In genomic region chr2:224570328-224570993, GRCh38 we compare ENCODE assay signal across 12 cellular contexts. TPM values are rescaled to one million over a fixed set of nuclear protein-coding genes. Genes with fewer than 3 reads are reported as not detected.
DNase-seq lines count a peak whose midpoint lies in the region; ATAC-seq and TF ChIP-seq lines count a peak whose summit lies in the region.
"Had no signal": no experiment of that assay in that cellular context is flagged by ENCODE, and none has a peak within 500 bp of the region (broad histone marks: within the 10 kb centered on the region; RNA-seq: fewer than 3 reads in every experiment).

No MANE protein-coding gene starts in this region.

- H3K36me3 Mint-ChIP-seq in activated naive CD8-positive, alpha-beta T cell: peaks cover 17% of the 10 kb centered on the region
- H3K36me3 Mint-ChIP-seq in activated naive CD8-positive, alpha-beta T cell treated with anti-CD3 and anti-CD28 coated beads for 36 hours: peaks cover 38% of the 10 kb centered on the region

- WGBS in thyroid gland, 2 donors: 70 to 78% methylated on average over 4 of the region's 4 CpGs
- WGBS in prostate gland: 65% methylated on average over 4 of the region's 4 CpGs

- H3K27ac ChIP-seq in thyroid gland: peak overlapping the region in 2 of 3 donors; percentile 22 to 34
- no peak overlapping the region for H3K27ac ChIP-seq in prostate gland

- intact Hi-C loops in thyroid gland (cut with DNase I) (no loop called here), prostate gland (cut with DNase I) (no loop called here)

- no peak for TF ChIP-seq CTCF in thyroid gland (IDR thresholded peaks at IDR 0.05)
- no peak for TF ChIP-seq CTCF in prostate gland (IDR thresholded peaks at IDR 0.05)

- H3K36me3 ChIP-seq in thyroid gland (no peaks in the 10 kb centered on the region), prostate gland (no peaks in the 10 kb centered on the region)

- DNase-seq in activated naive CD8-positive, alpha-beta T cell treated with anti-CD3 and anti-CD28 coated beads for 36 hours: no peak
- DNase-seq in NCI-H69 (lab: John Stamatoyannopoulos, UW): peak; percentile 64
- DNase-seq in fibroblast of peridontal ligament (ENCODE audit: extremely low read depth): peak; percentile 92
- DNase-seq in thyroid gland: no peak
- DNase-seq in prostate gland (ENCODE audit: low spot score): no peak
- no peak for DNase-seq in stimulated activated CD8-positive, alpha-beta memory T cell treated with anti-CD3 and anti-CD28 coated beads, Interleukin-4, amount 100 ng/mL, for 48 hours
- DNase-seq: activated CD4-positive, alpha-beta T cell treated with anti-CD3 and anti-CD28 coated beads for 48 hours; dermis blood vessel endothelial cell; mesendoderm; NCI-H774 had no signal

- ATAC-seq in HG03457 (IDR thresholded peaks at IDR 0.05; ENCODE audit: unreplicated experiment): no peak

- TF ChIP-seq POLR2A in thyroid gland (IDR thresholded peaks at IDR 0.05): no peak
- TF ChIP-seq POLR2A in prostate gland (IDR thresholded peaks at IDR 0.05): no peak

- H3K4me3 Mint-ChIP-seq in activated naive CD8-positive, alpha-beta T cell: peak overlapping the region; percentile 58
- no peak overlapping the region for H3K4me3 Mint-ChIP-seq in activated naive CD8-positive, alpha-beta T cell treated with anti-CD3 and anti-CD28 coated beads for 36 hours

- H3K4me1 ChIP-seq in thyroid gland (peaks cover 56 to 69% of the 10 kb centered on the region in 2 donors), prostate gland (replicated peaks) (peaks cover 3% of the 10 kb centered on the region)

- no peaks in the 10 kb centered on the region for H3K27me3 Mint-ChIP-seq in activated naive CD8-positive, alpha-beta T cell
- no peaks in the 10 kb centered on the region for H3K27me3 Mint-ChIP-seq in activated naive CD8-positive, alpha-beta T cell treated with anti-CD3 and anti-CD28 coated beads for 36 hours

- H3K9me3 ChIP-seq in thyroid gland (no peaks in the 10 kb centered on the region), prostate gland (no peaks in the 10 kb centered on the region)

- no peaks in the 10 kb centered on the region for H3K9me3 Mint-ChIP-seq in activated naive CD8-positive, alpha-beta T cell (ENCODE audit: low read depth)
- peaks cover 8% of the 10 kb centered on the region for H3K9me3 Mint-ChIP-seq in activated naive CD8-positive, alpha-beta T cell treated with anti-CD3 and anti-CD28 coated beads for 36 hours

- peaks cover 91% of the 10 kb centered on the region for H3K4me1 Mint-ChIP-seq in activated naive CD8-positive, alpha-beta T cell (ENCODE audit: low read depth)
- peaks cover 58% of the 10 kb centered on the region for H3K4me1 Mint-ChIP-seq in activated naive CD8-positive, alpha-beta T cell treated with anti-CD3 and anti-CD28 coated beads for 36 hours

- H3K4me3 ChIP-seq in thyroid gland (replicated peaks in 1 of 3) (no peak overlapping the region), prostate gland (no peak overlapping the region)

- peak overlapping the region; percentile 13 for H3K27ac Mint-ChIP-seq in activated naive CD8-positive, alpha-beta T cell
- no peak overlapping the region for H3K27ac Mint-ChIP-seq in activated naive CD8-positive, alpha-beta T cell treated with anti-CD3 and anti-CD28 coated beads for 36 hours

- no peaks in the 10 kb centered on the region for H3K27me3 ChIP-seq in thyroid gland
- no peaks in the 10 kb centered on the region for H3K27me3 ChIP-seq in prostate gland (replicated peaks; ENCODE audit: insufficient read depth)

RNA-seq across cellular contexts. Expression of gene CUL3, which starts 14.7 kb away (rescaled TPM):
- total RNA-seq in activated naive CD8-positive, alpha-beta T cell treated with anti-CD3 and anti-CD28 coated beads for 36 hours: 10 to 100 TPM; 83.5 to 87.0 TPM
- 100 to 1,000 TPM in 2 of 4 donors, 10 to 100 TPM in 2; 91.9 to 122 (median 107) TPM for total RNA-seq in thyroid gland
- 10 to 100 TPM; 69.2 to 90.5 TPM for total RNA-seq in prostate gland

Comparison
In these comparisons a context has a peak if more than half of its experiments do, and no peak if none do; other contexts are left out.
1. DNase-seq: peak in NCI-H69 (single experiment) and fibroblast of peridontal ligament (single experiment); none in activated naive CD8-positive, alpha-beta T cell treated with anti-CD3 and anti-CD28 coated beads for 36 hours (single experiment), thyroid gland (0 of 2), prostate gland (single experiment) and stimulated activated CD8-positive, alpha-beta memory T cell treated with anti-CD3 and anti-CD28 coated beads, Interleukin-4, amount 100 ng/mL, for 48 hours (single experiment).
2. H3K27ac ChIP-seq: peak in thyroid gland (2 of 3); none in prostate gland (0 of 2).